ENCODE assay signal across 1 cellular context in genomic region chr15:60478633-60479360, GRCh38.
A peak's percentile ranks its signal among the peaks of the same experiment; 100 is the strongest.
TF ChIP-seq lines count a peak whose summit lies in the region.

Gene ICE2 (minus strand): TSS chr15:60479142. CDS start chr15:60477977, 1,165 bp downstream.

TF ChIP-seq in K562, 482 proteins besides CTCF, POLR2A, EP300 and RAD21 (continued from another document and continues in another):
- TF ChIP-seq FOXP4 (CRISPR knock-in tag; IDR thresholded peaks at IDR 0.05; ENCODE audit: borderline replicate concordance) (peak; percentile 55; the same call in 1 of the 2 replicates), ZNF511 (CRISPR knock-in tag; IDR thresholded peaks at IDR 0.05) (peak; percentile 85; the same call in 1 of the 2 replicates), ZKSCAN3 (CRISPR knock-in tag; IDR thresholded peaks at IDR 0.05) (no peak), SMAD3 (CRISPR knock-in tag; conservative IDR thresholded peaks at IDR 0.05) (0 out of 2 replicates have a peak, but pooled peaks have one; percentile 8), SAFB (IDR thresholded peaks at IDR 0.05; ENCODE audit: borderline replicate concordance, low read depth, low read length) (peak; percentile 95), PURB (CRISPR knock-in tag; IDR thresholded peaks at IDR 0.05; ENCODE audit: low read depth) (no peak), PTRF (tag; IDR thresholded peaks at IDR 0.05) (no peak), DIDO1 (tag; IDR thresholded peaks at IDR 0.05; ENCODE audit: low read depth) (no peak; the same call in 1 of the 2 replicates), PTTG1 (tag; IDR thresholded peaks at IDR 0.05; ENCODE audit: low read depth) (no peak), TCF3 (CRISPR knock-in tag; IDR thresholded peaks at IDR 0.05) (no peak; the same call in 1 of the 2 replicates), PRDM10 (IDR thresholded peaks at IDR 0.05; ENCODE audit: partially characterized antibody) (peak; percentile 44), TEAD2 (tag; IDR thresholded peaks at IDR 0.05) (no peak), VEZF1 (CRISPR knock-in tag; IDR thresholded peaks at IDR 0.05) (peak; percentile 81), ZNF311 (CRISPR knock-in tag; IDR thresholded peaks at IDR 0.05) (no peak), ZNF740 (CRISPR knock-in tag; IDR thresholded peaks at IDR 0.05) (peak; percentile 72), ZNF740 (tag; IDR thresholded peaks at IDR 0.05) (no peak), ZNF586 (CRISPR knock-in tag; conservative IDR thresholded peaks at IDR 0.05) (no peak), EZH2 (IDR thresholded peaks at IDR 0.05; ENCODE audit: borderline replicate concordance, low read depth, low read length) (no peak), PYGO2 (tag; IDR thresholded peaks at IDR 0.05) (no peak), ZNF699 (CRISPR knock-in tag; IDR thresholded peaks at IDR 0.05; ENCODE audit: insufficient replicate concordance) (no peak), MAX (CRISPR knock-in tag; IDR thresholded peaks at IDR 0.05) (peak; percentile 92), PBX2 (CRISPR knock-in tag; IDR thresholded peaks at IDR 0.05; ENCODE audit: low read depth) (no peak), PBX2 (tag; conservative IDR thresholded peaks at IDR 0.05; ENCODE audit: low read depth) (peak; percentile 71; the same call in 1 of the 2 replicates), KLF10 (CRISPR knock-in tag; IDR thresholded peaks at IDR 0.05) (no peak), ZNF280B (CRISPR knock-in tag; IDR thresholded peaks at IDR 0.05) (no peak), CTCFL (IDR thresholded peaks at IDR 0.05; ENCODE audit: borderline replicate concordance, insufficient read depth, low read depth, low read length, poor library complexity, severe bottlenecking) (no peak), ZBTB8A (IDR thresholded peaks at IDR 0.05; ENCODE audit: partially characterized antibody) (no peak), NCOA4 (IDR thresholded peaks at IDR 0.05; ENCODE audit: partially characterized antibody) (no peak), CUX1 (CRISPR knock-in tag; IDR thresholded peaks at IDR 0.05) (no peak), CREB3L1 (IDR thresholded peaks at IDR 0.05; ENCODE audit: borderline replicate concordance, low read depth) (peak; percentile 89), NFIX (CRISPR knock-in tag; IDR thresholded peaks at IDR 0.05; ENCODE audit: low read depth) (no peak), TAF1 (IDR thresholded peaks at IDR 0.05; ENCODE audit: control insufficient read depth, extremely low read depth, insufficient read depth, low read length, severe bottlenecking) (peak; percentile 90), LCOR (CRISPR knock-in tag; IDR thresholded peaks at IDR 0.05) (peak; percentile 94), SMARCB1 (IDR thresholded peaks at IDR 0.05; ENCODE audit: insufficient read length, low read depth) (no peak), ZNF583 (CRISPR knock-in tag; IDR thresholded peaks at IDR 0.05) (no peak)
